In the genomic region with DNA sequence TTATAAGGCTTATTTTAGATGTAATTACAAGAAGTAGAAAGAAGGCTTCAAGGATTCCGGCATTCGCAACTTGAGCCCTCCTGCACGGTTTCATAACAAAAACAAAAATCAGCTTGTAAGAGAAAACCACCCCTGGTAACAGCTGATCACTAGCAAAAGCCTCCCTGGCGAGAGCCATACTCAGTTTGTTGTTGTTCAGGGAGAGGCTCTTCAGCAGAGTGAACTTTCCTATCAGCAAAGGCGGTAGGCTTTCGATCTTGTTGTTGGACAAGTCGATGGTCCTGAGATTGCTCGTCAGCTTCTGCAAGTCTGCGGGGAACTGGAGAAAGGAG, we compare ENCODE assay signal across 8 cellular contexts. TPM values are rescaled to one million over a fixed set of nuclear protein-coding genes. Genes with fewer than 3 reads are reported as not detected.
DNase-seq lines count a peak whose midpoint lies in the region; ATAC-seq, FAIRE-seq and TF ChIP-seq lines count a peak whose summit lies in the region.

No MANE protein-coding gene starts in this region.

- in situ Hi-C loops in K562 (cut with MboI), result no loop called here

- peak overlapping the region; percentile 93 to 97 for H3K9ac ChIP-seq in K562 (ENCODE audit: insufficient read depth in 1 of 2, low read depth in 2 of 2, low read length in 2 of 2)

- H3K9me3 ChIP-seq in K562 (replicated peaks; ENCODE audit: control insufficient read depth, insufficient read depth, low read depth, low read length) (no peaks in the 10 kb centered on the region), stomach (no peaks in the 10 kb centered on the region)

- no peaks in the 10 kb centered on the region; the same call in 1 of the 2 replicates for H4K20me1 ChIP-seq in K562 (replicated peaks; ENCODE audit: control insufficient read depth, insufficient read depth, low read length)

- H3K4me3 ChIP-seq in K562, result peak overlapping the region; percentile 98
- H3K4me3 ChIP-seq in stomach, result peak overlapping the region; percentile 74 to 99 (median 95)

- BruUV-seq in K562 (replicated peaks; lab: Mats Ljungman, UMichigan), result no TSS peak

- DNase-seq in GM18507 (ENCODE audit: extremely low spot score, insufficient read length, low read depth) (no peak), HTR-8/SVneo (ENCODE audit: insufficient read length, low spot score) (peak; percentile 10), K562 (ENCODE audit: extremely low read depth in 1 of 4, low spot score in 3 of 4) (peak in 1 of 4 experiments; percentile 9), iris pigment epithelial cell (ENCODE audit: low read depth) (peak; percentile 78), stomach (no peak), NCI-H2029 (lab: John Stamatoyannopoulos, UW) (no peak), NCI-H1417 treated with DMSO at 0.1 percent for 48 hours (lab: John Stamatoyannopoulos, UW) (no peak)

- H3K27ac ChIP-seq in K562 (ENCODE audit: extremely low read depth, low read depth, low read length) (peak overlapping the region; percentile 89), stomach (peak overlapping the region; percentile 86 to 96 (median 93))

- FAIRE-seq in GM18507 (lab: Jason Lieb, UNC) (peak; percentile 39), HTR-8/SVneo (lab: Jason Lieb, UNC) (no peak), K562 (lab: Jason Lieb, UNC) (peak; percentile 64)

- H3K79me2 ChIP-seq in K562 (ENCODE audit: control insufficient read depth, insufficient read depth, low read length), result peaks cover 67% of the 10 kb centered on the region

- H3K9me1 ChIP-seq in K562 (ENCODE audit: control insufficient read depth, insufficient read depth, low read length), result no peaks in the 10 kb centered on the region

- ATAC-seq in K562, result peak; percentile 30
- ATAC-seq in HG03196 (IDR thresholded peaks at IDR 0.05; ENCODE audit: unreplicated experiment), result no peak

- intact Hi-C loops in K562 (cut with micrococcal nuclease) (loop anchor here (2.0 to 10.0 kb wide), 2 partner anchors 53 to 107 kb away; partner anchors contain the start of gene SNAP23), stomach (cut with DNase I; ENCODE audit: low total_unique reads) (no loop called here)

- H3K27me3 ChIP-seq in K562 (ENCODE audit: control insufficient read depth in 2 of 2, insufficient read depth in 2 of 2, low read length in 2 of 2), result no peaks in the 10 kb centered on the region
- H3K27me3 ChIP-seq in stomach, result no peaks in the 10 kb centered on the region

- peak overlapping the region; percentile 94 for H2AFZ ChIP-seq in K562 (ENCODE audit: low read depth, low read length)

- POLR2A ChIA-PET in K562 (lab: Yijun Ruan, JAX), result interaction anchor here (0.7 to 5.6 kb wide), 11 partner anchors 10 to 631 kb away, joined by 3 to 31 read pairs (median 3); partner anchors contain the start of genes SNAP23, STARD9 and ZNF106

- TF ChIP-seq CTCF in K562 (IDR thresholded peaks at IDR 0.05 in 2 of 3, conservative IDR thresholded peaks at IDR 0.05 in 1 of 3; ENCODE audit: insufficient read depth in 2 of 3, low read depth in 1 of 3, low read length in 3 of 3) (no peak), stomach (IDR thresholded peaks at IDR 0.05) (no peak)

- H3K4me2 ChIP-seq in K562 (ENCODE audit: insufficient read depth, low read length), result peak overlapping the region; percentile 91

- TF ChIP-seq RAD21 in K562 (CRISPR knock-in tag; conservative IDR thresholded peaks at IDR 0.05 in 1 of 2, IDR thresholded peaks at IDR 0.05 in 1 of 2), result no peak

- CTCF ChIA-PET in K562 (lab: Yijun Ruan, JAX; ENCODE audit: low intra/inter-chr PET ratio), result no interaction called here

- H3K4me1 ChIP-seq in K562 (replicated peaks in 1 of 2; ENCODE audit: control insufficient read depth in 2 of 2, insufficient read depth in 2 of 2, low read length in 2 of 2), result peaks cover 9 to 19% of the 10 kb centered on the region in 2 experiments
- H3K4me1 ChIP-seq in stomach, result peaks cover 18 to 49% (median 36%) of the 10 kb centered on the region in 4 donors

- H3K36me3 ChIP-seq in K562 (ENCODE audit: control insufficient read depth, insufficient read depth, low read length) (peaks cover 52% of the 10 kb centered on the region), stomach (peaks cover 19 to 35% (median 31%) of the 10 kb centered on the region in 4 donors)

- TF ChIP-seq EP300 in K562 (IDR thresholded peaks at IDR 0.05; ENCODE audit: low read length) (no peak), stomach (IDR thresholded peaks at IDR 0.05) (no peak)

- TF ChIP-seq POLR2A in K562 (conservative IDR thresholded peaks at IDR 0.05) (no peak), stomach (IDR thresholded peaks at IDR 0.05) (no peak)

- WGBS in K562 (ENCODE audit: insufficient coverage, low coverage, missing lambda C conversion rate), result 3% methylated on average over 9 of the region's 9 CpGs
- WGBS in stomach, 5 donors, result 3 to 7% (median 3%) methylated on average over 9 of the region's 9 CpGs

RNA-seq across cellular contexts. Expression of gene LRRC57, which starts 0.7 kb away (rescaled TPM):
- 13.6 and 19.2 TPM in 2 replicates for total RNA-seq in K562 (2011; cell fraction: chromatin; rRNA removed; ENCODE audit: low replicate concordance)
- total RNA-seq in K562 (2011; cell fraction: nucleolus; rRNA removed), result 6.5 and 6.7 TPM in 2 replicates
- total RNA-seq in K562 (2011; cell fraction: nucleoplasm; rRNA removed), result 13.9 and 23.0 TPM in 2 replicates
- total RNA-seq in K562 (2014; rRNA removed) (7.9 and 9.8 TPM in 2 replicates), K562 (2014; rRNA removed; fragmentation: Illumina TruSeq; extraction: Trizol) (19.1 and 19.7 TPM in 2 replicates), K562 (2015; rRNA removed; fragmentation: Illumina TruSeq; extraction: Trizol) (15.4 and 16.1 TPM in 2 replicates), K562 (2021) (18.9 and 20.4 TPM in 2 replicates), stomach (10 to 100 TPM in 4 of 5 donors, 1 to 10 TPM in 1; 7.5 to 67.9 (median 31.2) TPM)
- polyA plus RNA-seq in K562 (2011; rRNA removed) (14.0 and 14.8 TPM in 2 replicates), K562 (2014; fragmentation: Illumina TruSeq; extraction: Trizol) (17.0 and 17.9 TPM in 2 replicates), K562 (2014; fragmentation: Nextera tagmentation; extraction: Ambion mirVana) (1 to 10 TPM; 3.9 to 7.2 TPM), K562 (2014; rRNA removed) (9.5 and 10.8 TPM in 2 replicates), stomach (1 to 10 TPM; 4.7 to 8.2 (median 5.6) TPM)
- polyA plus RNA-seq in K562 (2011; cell fraction: cytosol; rRNA removed), result 9.5 and 14.7 TPM in 2 replicates
- 6.4 and 7.7 TPM in 2 replicates for polyA plus RNA-seq in K562 (2011; cell fraction: nucleus; rRNA removed)
- 10.3 and 17.1 TPM in 2 replicates for polyA plus RNA-seq in K562 (2012)
- polyA minus RNA-seq in K562 (2011; rRNA and poly(A)+ RNA removed), result 17.0 and 25.0 TPM in 2 replicates
- 5.6 and 7.8 TPM in 2 replicates for polyA minus RNA-seq in K562 (2011; cell fraction: cytosol; rRNA and poly(A)+ RNA removed)
- 4.4 and 7.0 TPM in 2 replicates for polyA minus RNA-seq in K562 (2011; cell fraction: nucleus; rRNA and poly(A)+ RNA removed)

RNA-seq across cellular contexts. Expression of gene HAUS2, which starts 0.7 kb away (rescaled TPM):
- total RNA-seq in K562 (2011; cell fraction: chromatin; rRNA removed; ENCODE audit: low replicate concordance), result 17.7 and 33.3 TPM in 2 replicates
- total RNA-seq in K562 (2011; cell fraction: nucleolus; rRNA removed), result 12.5 and 13.2 TPM in 2 replicates
- total RNA-seq in K562 (2011; cell fraction: nucleoplasm; rRNA removed), result 19.1 and 35.8 TPM in 2 replicates
- 30.6 and 37.0 TPM in 2 replicates for total RNA-seq in K562 (2014; rRNA removed)
- total RNA-seq in K562 (2014; rRNA removed; fragmentation: Illumina TruSeq; extraction: Trizol), result 58.6 and 67.7 TPM in 2 replicates
- total RNA-seq in K562 (2015; rRNA removed; fragmentation: Illumina TruSeq; extraction: Trizol), result 48.8 and 54.1 TPM in 2 replicates
- total RNA-seq in K562 (2021), result 43.3 and 48.9 TPM in 2 replicates
- polyA plus RNA-seq in K562 (2011; rRNA removed), result 43.3 and 64.9 TPM in 2 replicates
- 14.2 and 23.3 TPM in 2 replicates for polyA plus RNA-seq in K562 (2011; cell fraction: cytosol; rRNA removed)
- 8.9 and 9.2 TPM in 2 replicates for polyA plus RNA-seq in K562 (2011; cell fraction: nucleus; rRNA removed)
- polyA plus RNA-seq in K562 (2012), result 25.3 and 44.8 TPM in 2 replicates
- polyA plus RNA-seq in K562 (2014; fragmentation: Illumina TruSeq; extraction: Trizol), result 49.7 and 60.8 TPM in 2 replicates
- 10 to 100 TPM; 51.6 to 57.8 TPM for polyA plus RNA-seq in K562 (2014; fragmentation: Nextera tagmentation; extraction: Ambion mirVana)
- 42.8 and 47.7 TPM in 2 replicates for polyA plus RNA-seq in K562 (2014; rRNA removed)
- polyA minus RNA-seq in K562 (2011; rRNA and poly(A)+ RNA removed), result 36.0 and 41.6 TPM in 2 replicates
- polyA minus RNA-seq in K562 (2011; cell fraction: cytosol; rRNA and poly(A)+ RNA removed), result 9.2 and 21.6 TPM in 2 replicates
- polyA minus RNA-seq in K562 (2011; cell fraction: nucleus; rRNA and poly(A)+ RNA removed), result 5.8 and 8.3 TPM in 2 replicates
- total RNA-seq in stomach, result 10 to 100 TPM in 2 of 5 donors, 1 to 10 TPM in 3; 4.9 to 22.0 (median 8.4) TPM
- 10 to 100 TPM in 2 of 3 donors, 1 to 10 TPM in 1; 6.3 to 15.9 (median 11.6) TPM for polyA plus RNA-seq in stomach

RNA-seq across cellular contexts. Expression of gene STARD9, which starts 27.5 kb away (rescaled TPM):
- total RNA-seq in K562 (2011; cell fraction: chromatin; rRNA removed; ENCODE audit: low replicate concordance), result 83.3 and 91.0 TPM in 2 replicates
- 31.4 and 33.6 TPM in 2 replicates for total RNA-seq in K562 (2011; cell fraction: nucleolus; rRNA removed)
- 43.4 and 46.9 TPM in 2 replicates for total RNA-seq in K562 (2011; cell fraction: nucleoplasm; rRNA removed)
- total RNA-seq in K562 (2014; rRNA removed) (2.5 and 3.5 TPM in 2 replicates), K562 (2014; rRNA removed; fragmentation: Illumina TruSeq; extraction: Trizol) (3.7 and 3.9 TPM in 2 replicates), K562 (2015; rRNA removed; fragmentation: Illumina TruSeq; extraction: Trizol) (3.0 and 3.7 TPM in 2 replicates), K562 (2021) (3.9 and 6.0 TPM in 2 replicates), stomach (10 to 100 TPM in 4 of 5 donors, 1 to 10 TPM in 1; 4.9 to 45.7 (median 19.7) TPM)
- polyA plus RNA-seq in K562 (2011; rRNA removed) (3.9 and 5.0 TPM in 2 replicates), K562 (2014; fragmentation: Illumina TruSeq; extraction: Trizol) (3.7 and 3.8 TPM in 2 replicates), K562 (2014; fragmentation: Nextera tagmentation; extraction: Ambion mirVana) (under 1 TPM; 0.45 to 0.71 TPM), K562 (2014; rRNA removed) (3.6 and 4.8 TPM in 2 replicates), stomach (1 to 10 TPM; 1.4 to 1.9 (median 1.5) TPM)
- 2.4 and 2.6 TPM in 2 replicates for polyA plus RNA-seq in K562 (2011; cell fraction: cytosol; rRNA removed)
- 22.8 and 29.8 TPM in 2 replicates for polyA plus RNA-seq in K562 (2011; cell fraction: nucleus; rRNA removed)
- 1.8 and 4.2 TPM in 2 replicates for polyA plus RNA-seq in K562 (2012)
- polyA minus RNA-seq in K562 (2011; rRNA and poly(A)+ RNA removed), result 7.9 and 8.6 TPM in 2 replicates
- polyA minus RNA-seq in K562 (2011; cell fraction: cytosol; rRNA and poly(A)+ RNA removed), result 2.5 TPM in 2 replicates
- 11.8 and 15.1 TPM in 2 replicates for polyA minus RNA-seq in K562 (2011; cell fraction: nucleus; rRNA and poly(A)+ RNA removed)

RNA-seq across cellular contexts. Expression of gene SNAP23, which starts 52.5 kb away (rescaled TPM):
- 73.6 and 212 TPM in 2 replicates for total RNA-seq in K562 (2011; cell fraction: chromatin; rRNA removed; ENCODE audit: low replicate concordance)
- total RNA-seq in K562 (2011; cell fraction: nucleolus; rRNA removed), result 47.9 and 52.2 TPM in 2 replicates
- 117 and 168 TPM in 2 replicates for total RNA-seq in K562 (2011; cell fraction: nucleoplasm; rRNA removed)
- total RNA-seq in K562 (2014; rRNA removed) (71.6 and 79.2 TPM in 2 replicates), K562 (2014; rRNA removed; fragmentation: Illumina TruSeq; extraction: Trizol) (123 and 151 TPM in 2 replicates), K562 (2015; rRNA removed; fragmentation: Illumina TruSeq; extraction: Trizol) (139 and 146 TPM in 2 replicates), K562 (2021) (74.5 and 78.9 TPM in 2 replicates), stomach (10 to 100 TPM; 10.1 to 83.9 (median 61.3) TPM)
- polyA plus RNA-seq in K562 (2011; rRNA removed) (86.1 and 130 TPM in 2 replicates), K562 (2014; fragmentation: Illumina TruSeq; extraction: Trizol) (168 and 223 TPM in 2 replicates), K562 (2014; fragmentation: Nextera tagmentation; extraction: Ambion mirVana) (100 to 1,000 TPM in 1 of 2 experiments, 10 to 100 TPM in 1; 84.1 to 117 TPM), K562 (2014; rRNA removed) (105 and 120 TPM in 2 replicates), stomach (10 to 100 TPM; 31.6 to 53.3 (median 47.8) TPM)
- 29.4 and 62.8 TPM in 2 replicates for polyA plus RNA-seq in K562 (2011; cell fraction: cytosol; rRNA removed)
- 35.7 and 48.2 TPM in 2 replicates for polyA plus RNA-seq in K562 (2011; cell fraction: nucleus; rRNA removed)
- 89.0 and 148 TPM in 2 replicates for polyA plus RNA-seq in K562 (2012)
- 112 and 131 TPM in 2 replicates for polyA minus RNA-seq in K562 (2011; rRNA and poly(A)+ RNA removed)
- 45.5 and 56.4 TPM in 2 replicates for polyA minus RNA-seq in K562 (2011; cell fraction: cytosol; rRNA and poly(A)+ RNA removed)
- 24.9 and 45.7 TPM in 2 replicates for polyA minus RNA-seq in K562 (2011; cell fraction: nucleus; rRNA and poly(A)+ RNA removed)

RNA-seq across cellular contexts. Expression of gene ZNF106, which starts 57.0 kb away (rescaled TPM):
- total RNA-seq in K562 (2011; cell fraction: chromatin; rRNA removed; ENCODE audit: low replicate concordance), result 30.6 and 82.8 TPM in 2 replicates
- 20.7 and 26.5 TPM in 2 replicates for total RNA-seq in K562 (2011; cell fraction: nucleolus; rRNA removed)
- total RNA-seq in K562 (2011; cell fraction: nucleoplasm; rRNA removed), result 35.7 and 51.1 TPM in 2 replicates
- total RNA-seq in K562 (2014; rRNA removed) (26.2 and 29.3 TPM in 2 replicates), K562 (2014; rRNA removed; fragmentation: Illumina TruSeq; extraction: Trizol) (55.3 and 60.3 TPM in 2 replicates), K562 (2015; rRNA removed; fragmentation: Illumina TruSeq; extraction: Trizol) (40.5 and 46.0 TPM in 2 replicates), K562 (2021) (43.3 and 43.8 TPM in 2 replicates), stomach (100 to 1,000 TPM in 1 of 5 donors, 10 to 100 TPM in 4; 40.3 to 238 (median 64.1) TPM)
- polyA plus RNA-seq in K562 (2011; rRNA removed) (28.2 and 33.7 TPM in 2 replicates), K562 (2014; fragmentation: Illumina TruSeq; extraction: Trizol) (35.8 and 42.9 TPM in 2 replicates), K562 (2014; fragmentation: Nextera tagmentation; extraction: Ambion mirVana) (10 to 100 TPM; 15.6 to 17.4 TPM), K562 (2014; rRNA removed) (14.4 and 16.4 TPM in 2 replicates), stomach (10 to 100 TPM in 2 of 3 donors, 1 to 10 TPM in 1; 4.5 to 13.4 (median 11.0) TPM)
- 22.3 and 28.3 TPM in 2 replicates for polyA plus RNA-seq in K562 (2011; cell fraction: cytosol; rRNA removed)
- 13.2 and 17.5 TPM in 2 replicates for polyA plus RNA-seq in K562 (2011; cell fraction: nucleus; rRNA removed)
- polyA plus RNA-seq in K562 (2012), result 20.1 and 25.8 TPM in 2 replicates
- polyA minus RNA-seq in K562 (2011; rRNA and poly(A)+ RNA removed), result 107 and 171 TPM in 2 replicates
- 28.3 and 40.1 TPM in 2 replicates for polyA minus RNA-seq in K562 (2011; cell fraction: cytosol; rRNA and poly(A)+ RNA removed)
- 15.1 and 27.8 TPM in 2 replicates for polyA minus RNA-seq in K562 (2011; cell fraction: nucleus; rRNA and poly(A)+ RNA removed)

Comparison
In these comparisons a context has a peak if more than half of its experiments do, and no peak if none do; other contexts are left out.
1. DNase-seq: peak in HTR-8/SVneo (single experiment) and iris pigment epithelial cell (single experiment); none in GM18507 (single experiment), stomach (single experiment), NCI-H2029 (single experiment) and NCI-H1417 treated with DMSO at 0.1 percent for 48 hours (single experiment).